9 cellular contexts compared by ENCODE assay signal in genomic region chr3:55690746-55691540, GRCh38.
DNase-seq lines count a peak whose midpoint lies in the region; ATAC-seq lines count a peak whose summit lies in the region.
"Had no signal": no experiment of that assay in that cellular context is flagged by ENCODE, and none has a peak within 500 bp of the region (broad histone marks: within the 10 kb centered on the region; RNA-seq: fewer than 3 reads in every experiment).

No MANE protein-coding gene starts in this region.

- DNase-seq in SK-N-DZ (ENCODE audit: low spot score), result peak; percentile 37
- DNase-seq in sciatic nerve (ENCODE audit: low spot score), result no peak
- DNase-seq in activated effector memory CD4-positive, alpha-beta T cell treated with anti-CD3 and anti-CD28 coated beads, Interleukin-2, amount 50 U/mL, for 16 hours, result no peak
- no peak for DNase-seq in GDM1 (lab: John Stamatoyannopoulos, UW)
- DNase-seq: activated CD4-positive, alpha-beta T cell treated with anti-CD3 and anti-CD28 coated beads, Interleukin-2, amount 50 U/mL, for 48 hours; NCI-H1694 treated with DMSO at 0.1 percent for 48 hours had no signal

- H3K27me3 Mint-ChIP-seq in activated T-helper 17 cell treated with anti-CD3 and anti-CD28 coated beads, Interleukin-2, amount 50 U/mL, for 72 hours, result peaks cover 3% of the 10 kb centered on the region

- H3K9me3 Mint-ChIP-seq in activated T-helper 17 cell treated with anti-CD3 and anti-CD28 coated beads, Interleukin-2, amount 50 U/mL, for 72 hours, result peaks cover 6% of the 10 kb centered on the region

- H3K4me1 Mint-ChIP-seq in activated T-helper 17 cell treated with anti-CD3 and anti-CD28 coated beads, Interleukin-2, amount 50 U/mL, for 72 hours, result peaks cover 4% of the 10 kb centered on the region

- intact Hi-C loops in sciatic nerve (cut with DNase I), result no loop called here

- H3K4me3 Mint-ChIP-seq in activated T-helper 17 cell treated with anti-CD3 and anti-CD28 coated beads, Interleukin-2, amount 50 U/mL, for 72 hours, result no peak overlapping the region

- ATAC-seq in GM19043 (IDR thresholded peaks at IDR 0.05; ENCODE audit: low read depth, unreplicated experiment) (peak; percentile 70), HG03045 (IDR thresholded peaks at IDR 0.05; ENCODE audit: unreplicated experiment) (peak; percentile 66), sciatic nerve (peak; percentile 45)
- ATAC-seq in activated T-helper 17 cell treated with anti-CD3 and anti-CD28 coated beads, Interleukin-2, amount 50 U/mL, for 72 hours (replicated peaks), result no peak

- no peak overlapping the region for H3K27ac Mint-ChIP-seq in activated T-helper 17 cell treated with anti-CD3 and anti-CD28 coated beads, Interleukin-2, amount 50 U/mL, for 72 hours

- no peaks in the 10 kb centered on the region for H3K36me3 Mint-ChIP-seq in activated T-helper 17 cell treated with anti-CD3 and anti-CD28 coated beads, Interleukin-2, amount 50 U/mL, for 72 hours (ENCODE audit: low read depth)
